Comparison of ENCODE assay signal across 18 cellular contexts in the genomic region with DNA sequence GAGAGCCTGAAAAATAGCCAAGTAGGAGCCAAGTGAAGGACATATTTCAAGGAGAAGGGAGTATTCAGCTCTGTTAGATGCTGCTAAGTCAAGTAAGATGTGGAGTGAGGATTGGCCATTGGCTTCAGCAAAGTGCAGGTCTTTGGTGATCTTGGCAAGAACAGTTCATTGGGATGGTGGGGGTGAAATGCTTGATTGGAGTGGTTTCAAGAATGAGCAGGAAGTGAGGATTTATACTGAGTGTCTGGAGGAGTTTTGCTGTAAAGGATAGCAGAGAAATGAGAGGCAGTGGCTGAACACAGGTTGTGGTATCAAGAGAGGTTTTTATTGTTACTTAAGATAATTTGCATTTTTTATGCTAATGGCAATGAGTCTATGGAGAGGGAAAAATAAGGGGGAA.
"Had no signal": no experiment of that assay in that cellular context is flagged by ENCODE, and none has a peak within 500 bp of the region (broad histone marks: within the 10 kb centered on the region; RNA-seq: fewer than 3 reads in every experiment).

No MANE protein-coding gene starts in this region.

- H3K4me2 ChIP-seq: hepatocyte had no signal

- DNase-seq: activated CD4-positive, alpha-beta T cell treated with anti-CD3 and anti-CD28 coated beads, Interleukin-2, amount 10 ng/mL, durations not matched to agents 24 days and 14 days; activated CD4-positive, CD25-positive, alpha-beta regulatory T cell; activated CD8-positive, alpha-beta memory T cell treated with anti-CD3 and anti-CD28 coated beads, Interleukin-2, amount 50 U/mL, for 48 hours; activated gamma-delta T cell treated with Interleukin-2 at 50 U/mL for 16 hours; amniotic stem cell; left ventricle myocardium inferior; mucosa of descending colon; naive thymus-derived CD4-positive, alpha-beta T cell; posterior cingulate gyrus; right cardiac atrium; stimulated activated CD4-positive, alpha-beta T cell treated with anti-CD3 and anti-CD28 coated beads, Interleukin-15, amount 100 ng/mL, for 24 hours; stimulated activated CD4-positive, alpha-beta T cell treated with anti-CD3 and anti-CD28 coated beads, Interleukin-4, amount 100 ng/mL, for 1 hour; stimulated activated naive B cell treated with anti-CD40 and anti-IgM and Interleukin-4, amounts not matched to agents 10 μg/mL and 1 μg/mL and 100 μg/mL, for 72 hours; transverse colon had no signal

- H3K36me3 ChIP-seq: breast epithelium, transverse colon had no signal

- FAIRE-seq: keratinocyte had no signal

- H3K27me3 ChIP-seq: breast epithelium, hepatocyte, transverse colon had no signal

- H3K27ac ChIP-seq: breast epithelium, hepatocyte, left ventricle myocardium inferior, skin epidermis, transverse colon had no signal

- H3K4me3 ChIP-seq: breast epithelium, hepatocyte, left ventricle myocardium inferior, mucosa of descending colon, skin epidermis, transverse colon had no signal

- H3K4me1 ChIP-seq: breast epithelium, transverse colon had no signal

- H3K9me3 ChIP-seq: breast epithelium, left ventricle myocardium inferior, mucosa of descending colon, transverse colon had no signal

- H2AFZ ChIP-seq: hepatocyte had no signal
